1 cellular context compared by ENCODE assay signal in genomic region chr5:159511570-159511969, GRCh38.
TF ChIP-seq lines count a peak whose summit lies in the region.

No MANE protein-coding gene starts in this region.

TF ChIP-seq in SK-N-SH treated with all-trans-retinoic acid at 6 μM for 48 hours, 23 proteins besides CTCF, POLR2A, EP300 and RAD21 (continued from another document):
- TF ChIP-seq TSHZ2 (CRISPR knock-in tag; IDR thresholded peaks at IDR 0.05), result no peak
- no peak for TF ChIP-seq ZNF70 (CRISPR knock-in tag; IDR thresholded peaks at IDR 0.05)
- no peak for TF ChIP-seq ZFP3 (CRISPR knock-in tag; IDR thresholded peaks at IDR 0.05)
